In the genomic region with DNA sequence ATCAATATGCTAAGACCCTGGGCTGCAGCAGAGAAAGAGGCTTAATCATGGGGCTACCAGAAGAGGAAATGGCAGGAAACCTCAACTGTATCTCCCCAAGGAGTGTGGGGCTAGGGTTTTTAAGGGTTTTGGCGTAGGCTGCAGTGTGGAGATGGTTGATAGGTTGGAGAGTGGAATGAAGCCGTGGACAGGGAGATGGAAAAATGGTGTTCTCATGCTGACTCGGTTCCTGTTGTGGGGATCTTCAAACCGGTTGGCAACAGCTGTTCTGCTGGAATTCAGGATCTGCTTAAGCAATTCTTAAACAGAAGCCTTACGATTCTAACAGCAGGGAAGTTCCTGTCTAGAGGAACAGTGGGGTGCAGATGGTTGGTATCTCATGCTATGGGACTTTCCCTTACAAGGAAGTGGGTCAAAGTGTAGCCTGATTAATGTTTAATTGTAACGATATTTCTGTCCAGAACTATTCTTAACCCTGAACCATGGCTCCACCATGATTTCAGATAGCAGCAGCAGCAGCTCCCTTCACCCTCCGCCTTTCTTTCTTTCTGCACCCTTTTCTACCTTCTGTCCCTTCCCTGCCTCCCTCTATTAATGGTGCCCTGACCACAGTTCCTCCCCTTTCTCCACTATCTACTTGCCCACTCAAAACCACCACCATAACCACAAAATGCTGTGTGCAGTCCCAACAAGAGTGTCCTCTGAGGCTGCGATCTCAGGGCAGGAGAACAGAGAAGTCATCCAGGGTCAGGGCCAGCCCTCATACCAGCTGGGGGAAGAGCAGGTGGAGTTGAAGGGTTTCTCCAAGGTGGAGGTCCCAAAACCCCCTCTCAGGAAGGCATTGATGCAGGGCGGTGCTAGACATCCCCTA, we compare ENCODE assay signal across 10 cellular contexts. TPM values are rescaled to one million over a fixed set of nuclear protein-coding genes. Genes with fewer than 3 reads are reported as not detected.
DNase-seq lines count a peak whose midpoint lies in the region; FAIRE-seq and TF ChIP-seq lines count a peak whose summit lies in the region.
"Had no signal": no experiment of that assay in that cellular context is flagged by ENCODE, and none has a peak within 500 bp of the region (broad histone marks: within the 10 kb centered on the region; RNA-seq: fewer than 3 reads in every experiment).

No MANE protein-coding gene starts in this region.

- no peak overlapping the region for H2AFZ ChIP-seq in astrocyte (ENCODE audit: low read depth, low read length)

- FAIRE-seq in astrocyte (lab: Jason Lieb, UNC) (no peak), small intestine (lab: Jason Lieb, UNC) (no peak)

- H3K9me3 Mint-ChIP-seq in astrocyte (ENCODE audit: unreplicated experiment): no peaks in the 10 kb centered on the region

- H3K9me3 ChIP-seq in astrocyte (ENCODE audit: insufficient read depth, low read depth, low read length): no peaks in the 10 kb centered on the region
- no peaks in the 10 kb centered on the region for H3K9me3 ChIP-seq in small intestine (ENCODE audit: control insufficient read depth, low read depth)

- H3K4me3 ChIP-seq in astrocyte (ENCODE audit: insufficient read depth, low read depth, low read length): no peak overlapping the region
- no peak overlapping the region for H3K4me3 ChIP-seq in small intestine (ENCODE audit: low read depth in 1 of 2, low read length in 2 of 2)

- 17 to 29% (median 22%) methylated on average over 9 of the region's 9 CpGs for WGBS in small intestine, 3 donors

- H3K36me3 ChIP-seq in astrocyte (ENCODE audit: insufficient read depth, low read length) (no peaks in the 10 kb centered on the region), small intestine (ENCODE audit: control insufficient read depth in 2 of 2, insufficient read depth in 2 of 2, low read length in 2 of 2) (no peaks in the 10 kb centered on the region)

- H3K27me3 Mint-ChIP-seq in astrocyte (ENCODE audit: low read depth, unreplicated experiment): peaks cover 9% of the 10 kb centered on the region

- no peak for TF ChIP-seq CTCF in astrocyte (IDR thresholded peaks at IDR 0.05; ENCODE audit: insufficient read depth, low read depth, low read length)

- H3K4me2 ChIP-seq in astrocyte (ENCODE audit: low read length): peak overlapping the region; percentile 41

- H3K27me3 ChIP-seq in astrocyte (ENCODE audit: insufficient read depth, low read length): peaks cover 2% of the 10 kb centered on the region
- H3K27me3 ChIP-seq in small intestine (ENCODE audit: control insufficient read depth in 2 of 2, insufficient read depth in 2 of 2, low read length in 2 of 2): no peaks in the 10 kb centered on the region

- no peak overlapping the region for H3K4me3 Mint-ChIP-seq in astrocyte (ENCODE audit: unreplicated experiment)
- H3K4me3 Mint-ChIP-seq: activated CD4-positive, alpha-beta T cell treated with anti-CD3 and anti-CD28 coated beads, Interleukin-2, amount 10 ng/mL, durations not matched to agents 7 days and 5 days had no signal

- intact Hi-C loops in posterior cingulate gyrus (cut with DNase I): no loop called here

- H3K36me3 Mint-ChIP-seq in astrocyte (ENCODE audit: low read depth, unreplicated experiment): no peaks in the 10 kb centered on the region

- DNase-seq in SIG-M5 treated with dmso at 0.1 percent for 504 hours (lab: John Stamatoyannopoulos, UW; ENCODE audit: unreplicated experiment) (peak; percentile 60), SIG-M5 (lab: John Stamatoyannopoulos, UW) (no peak), HUDEP-2 (lab: John Stamatoyannopoulos, UW; ENCODE audit: unreplicated experiment in 76 of 76) (peak in 58 of 76 experiments; percentile 7 to 84 (median 41)), astrocyte (ENCODE audit: low read depth) (no peak), small intestine (peak; percentile 94), posterior cingulate gyrus (no peak), AG08395 (ENCODE audit: low spot score) (no peak), NCI-H446 treated with DMSO at 0.1 percent for 48 hours (lab: John Stamatoyannopoulos, UW) (no peak)
- DNase-seq: activated CD4-positive, alpha-beta T cell treated with anti-CD3 and anti-CD28 coated beads, Interleukin-2, amount 10 ng/mL, durations not matched to agents 7 days and 5 days had no signal

- H3K79me2 ChIP-seq in astrocyte (ENCODE audit: insufficient read depth, low read length): no peaks in the 10 kb centered on the region

- H3K27ac Mint-ChIP-seq in astrocyte (ENCODE audit: unreplicated experiment): peak overlapping the region; percentile 43

- H3K4me1 ChIP-seq in astrocyte (ENCODE audit: insufficient read depth, low read length) (no peaks in the 10 kb centered on the region), small intestine (ENCODE audit: control insufficient read depth in 2 of 2, insufficient read depth in 1 of 2, low read depth in 1 of 2, low read length in 1 of 2) (peaks cover 24 to 27% of the 10 kb centered on the region in 2 donors)

- H3K27ac ChIP-seq in astrocyte (ENCODE audit: low read depth, low read length) (no peak overlapping the region), small intestine (ENCODE audit: low read depth in 1 of 2, low read length in 1 of 2) (peak overlapping the region; percentile 78 to 91)

- H3K4me1 Mint-ChIP-seq in astrocyte (ENCODE audit: low read depth, unreplicated experiment): peaks cover 12% of the 10 kb centered on the region

- H4K20me1 ChIP-seq in astrocyte (ENCODE audit: insufficient read depth, low read length): no peaks in the 10 kb centered on the region

- no peak overlapping the region for H3K9ac ChIP-seq in astrocyte (ENCODE audit: low read length)

RNA-seq across cellular contexts. Expression of a gene that starts 30.8 kb away (rescaled TPM):
- total RNA-seq in astrocyte: 0.43 TPM in 1 of 2 replicates, not detected in the other
- polyA plus RNA-seq in small intestine: 10 to 100 TPM in 2 of 3 donors, 1 to 10 TPM in 1; 3.8 to 14.1 (median 11.2) TPM
- total RNA-seq: activated CD4-positive, alpha-beta T cell treated with anti-CD3 and anti-CD28 coated beads, Interleukin-2, amount 10 ng/mL, durations not matched to agents 7 days and 5 days; glomerular endothelial cell had no signal

RNA-seq across cellular contexts. Expression of a gene that starts 48.4 kb away (rescaled TPM):
- 5.8 and 6.9 TPM in 2 replicates for total RNA-seq in astrocyte
- 10 to 100 TPM; 33.2 to 80.7 (median 42.0) TPM for polyA plus RNA-seq in small intestine

Comparison
In these comparisons a context has a peak if more than half of its experiments do, and no peak if none do; other contexts are left out.
1. DNase-seq: peak in SIG-M5 treated with dmso at 0.1 percent for 504 hours (single experiment), HUDEP-2 (58 of 76) and small intestine (single experiment); none in SIG-M5 (single experiment), astrocyte (single experiment), posterior cingulate gyrus (0 of 10), AG08395 (single experiment) and NCI-H446 treated with DMSO at 0.1 percent for 48 hours (single experiment).